8 cellular contexts compared by ENCODE assay signal in the genomic region with DNA sequence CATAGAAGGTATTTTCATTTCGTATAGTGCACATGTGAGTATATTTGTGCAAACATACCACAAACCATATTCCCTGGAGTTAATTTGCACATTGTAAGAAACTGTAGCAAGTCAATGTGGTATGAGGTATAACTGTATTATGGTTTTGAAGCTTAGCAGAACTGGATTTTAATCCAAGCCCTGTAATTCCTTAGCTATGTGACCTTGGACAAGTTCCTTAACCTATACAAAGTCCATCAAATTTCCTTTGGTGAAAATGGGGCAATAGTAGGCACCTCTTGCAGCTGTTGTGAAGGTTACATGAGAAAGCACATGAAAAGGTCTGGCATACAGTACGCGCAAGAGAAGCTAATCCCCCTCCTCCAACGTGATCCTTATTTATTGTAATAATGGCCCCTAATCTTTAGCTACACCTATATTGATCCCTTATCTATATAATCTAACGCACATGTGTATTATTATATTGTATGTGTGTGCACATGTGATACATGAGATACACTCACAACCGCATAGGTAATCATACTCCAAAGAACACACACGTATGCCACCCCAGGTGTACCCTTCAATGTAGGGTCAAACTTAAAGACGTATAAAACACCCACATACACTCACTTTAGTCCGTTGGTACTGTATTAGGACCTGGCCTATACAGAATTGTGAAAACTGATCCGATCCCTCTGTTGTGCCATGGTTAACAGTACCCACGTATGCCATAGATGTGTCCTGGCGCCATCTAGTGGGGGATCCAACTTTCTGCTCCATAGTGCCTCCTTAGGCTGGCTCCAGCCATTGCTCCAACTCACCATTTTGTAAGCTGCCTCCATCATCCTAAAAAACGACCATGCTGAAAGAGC.
DNase-seq lines count a peak whose midpoint lies in the region; ATAC-seq and TF ChIP-seq lines count a peak whose summit lies in the region.

No MANE protein-coding gene starts in this region.

- peak; percentile 75 for DNase-seq in EL
- peak; percentile 85 for DNase-seq in KBM-7
- DNase-seq in OCI-M1 (lab: John Stamatoyannopoulos, UW) = peak; percentile 87
- peak; percentile 63 for DNase-seq in activated T-cell treated with anti-CD3 and anti-CD28 coated beads for 24 hours (ENCODE audit: low read depth)
- DNase-seq in fibroblast of lung (ENCODE audit: low read depth in 2 of 2) = peak; percentile 60 to 85
- peak; percentile 90 for DNase-seq in stomach

- H3K36me3 ChIP-seq in fibroblast of lung (ENCODE audit: control insufficient read depth, insufficient read depth, low read length) (no peaks in the 10 kb centered on the region), neural cell (ENCODE audit: insufficient read depth, low read length) (no peaks in the 10 kb centered on the region), stomach (no peaks in the 10 kb centered on the region)

- H3K79me2 ChIP-seq in fibroblast of lung (ENCODE audit: control insufficient read depth, insufficient read depth, low read length) = no peaks in the 10 kb centered on the region
- H3K79me2 ChIP-seq in neural cell (replicated peaks; ENCODE audit: insufficient read depth, low read length) = no peaks in the 10 kb centered on the region

- peak; percentile 42 for TF ChIP-seq RAD21 in neural cell (conservative IDR thresholded peaks at IDR 0.05)

- H3K9ac ChIP-seq in fibroblast of lung (ENCODE audit: insufficient read depth, low read length) = no peak overlapping the region
- H3K9ac ChIP-seq in neural cell (ENCODE audit: low read length) = no peak overlapping the region

- intact Hi-C loops in stomach (cut with DNase I; ENCODE audit: low total_unique reads) = no loop called here

- H2AFZ ChIP-seq in fibroblast of lung (ENCODE audit: low read length) (no peak overlapping the region), neural cell (ENCODE audit: low read depth, low read length) (no peak overlapping the region)

- H3K27ac ChIP-seq in fibroblast of lung (ENCODE audit: insufficient read depth, low read length) (no peak overlapping the region), neural cell (ENCODE audit: low read length) (no peak overlapping the region), stomach (no peak overlapping the region)

- H3F3A ChIP-seq in neural cell (ENCODE audit: insufficient read depth, low read length, poor library complexity, severe bottlenecking) = no peaks in the 10 kb centered on the region

- 57 to 65% (median 61%) methylated on average over 13 of the region's 13 CpGs for WGBS in stomach, 5 donors

- H3K4me3 ChIP-seq in fibroblast of lung (replicated peaks in 1 of 4; ENCODE audit: control extremely low read depth in 1 of 4, insufficient read depth in 1 of 4, low read depth in 3 of 4, low read length in 4 of 4) = no peak overlapping the region
- no peak overlapping the region for H3K4me3 ChIP-seq in neural cell (ENCODE audit: low read length)
- H3K4me3 ChIP-seq in stomach = no peak overlapping the region

- H4K20me1 ChIP-seq in fibroblast of lung (ENCODE audit: control insufficient read depth, extremely low read depth, insufficient read depth, low read length) = no peaks in the 10 kb centered on the region
- no peaks in the 10 kb centered on the region for H4K20me1 ChIP-seq in neural cell (ENCODE audit: insufficient read depth)

- ATAC-seq in GM21825 (IDR thresholded peaks at IDR 0.05; ENCODE audit: unreplicated experiment) = peak; percentile 98

- TF ChIP-seq EP300 in neural cell (conservative IDR thresholded peaks at IDR 0.05; ENCODE audit: poor library complexity, severe bottlenecking) (no peak), stomach (IDR thresholded peaks at IDR 0.05) (no peak)

- H3K27me3 ChIP-seq in fibroblast of lung (ENCODE audit: control insufficient read depth, insufficient read depth, low read length) = no peaks in the 10 kb centered on the region
- H3K27me3 ChIP-seq in neural cell (ENCODE audit: insufficient read depth, low read depth, low read length) = no peaks in the 10 kb centered on the region
- no peaks in the 10 kb centered on the region for H3K27me3 ChIP-seq in stomach

- no peaks in the 10 kb centered on the region for H3K9me2 ChIP-seq in neural cell (ENCODE audit: insufficient read depth, low read length)

- in situ Hi-C loops in KBM-7 (cut with MboI; ENCODE audit: low pct_unique_long_range_greater_than_20kb, low sequenced_read_pairs) = no loop called here

- no peak for TF ChIP-seq POLR2A in stomach (IDR thresholded peaks at IDR 0.05)

- TF ChIP-seq CTCF in fibroblast of lung (conservative IDR thresholded peaks at IDR 0.05 in 1 of 2, IDR thresholded peaks at IDR 0.05 in 1 of 2; ENCODE audit: low read depth in 1 of 2, low read length in 2 of 2) = peak; percentile 96 to 100
- peak; percentile 63 for TF ChIP-seq CTCF in neural cell (IDR thresholded peaks at IDR 0.05; ENCODE audit: poor library complexity, severe bottlenecking)
- peak in 5 of 7 experiments; percentile 72 to 94 (median 84) for TF ChIP-seq CTCF in stomach (IDR thresholded peaks at IDR 0.05)

- H3K9me3 ChIP-seq in fibroblast of lung (ENCODE audit: control insufficient read depth, insufficient read depth, low read depth, low read length) (no peaks in the 10 kb centered on the region), neural cell (ENCODE audit: low read length) (no peaks in the 10 kb centered on the region), stomach (no peaks in the 10 kb centered on the region)

- H3K4me1 ChIP-seq in fibroblast of lung (ENCODE audit: control insufficient read depth, extremely low read depth, insufficient read depth, low read length) (no peaks in the 10 kb centered on the region), stomach (peaks cover 0 to 13% (median 2%) of the 10 kb centered on the region in 4 donors)

- no peak overlapping the region for H3K4me2 ChIP-seq in fibroblast of lung (ENCODE audit: extremely low read depth, insufficient read depth, low read length)
- no peak overlapping the region for H3K4me2 ChIP-seq in neural cell (ENCODE audit: low read length)

TF ChIP-seq in neural cell, 6 proteins besides CTCF, POLR2A, EP300 and RAD21:
- TF ChIP-seq, protein P1, sequence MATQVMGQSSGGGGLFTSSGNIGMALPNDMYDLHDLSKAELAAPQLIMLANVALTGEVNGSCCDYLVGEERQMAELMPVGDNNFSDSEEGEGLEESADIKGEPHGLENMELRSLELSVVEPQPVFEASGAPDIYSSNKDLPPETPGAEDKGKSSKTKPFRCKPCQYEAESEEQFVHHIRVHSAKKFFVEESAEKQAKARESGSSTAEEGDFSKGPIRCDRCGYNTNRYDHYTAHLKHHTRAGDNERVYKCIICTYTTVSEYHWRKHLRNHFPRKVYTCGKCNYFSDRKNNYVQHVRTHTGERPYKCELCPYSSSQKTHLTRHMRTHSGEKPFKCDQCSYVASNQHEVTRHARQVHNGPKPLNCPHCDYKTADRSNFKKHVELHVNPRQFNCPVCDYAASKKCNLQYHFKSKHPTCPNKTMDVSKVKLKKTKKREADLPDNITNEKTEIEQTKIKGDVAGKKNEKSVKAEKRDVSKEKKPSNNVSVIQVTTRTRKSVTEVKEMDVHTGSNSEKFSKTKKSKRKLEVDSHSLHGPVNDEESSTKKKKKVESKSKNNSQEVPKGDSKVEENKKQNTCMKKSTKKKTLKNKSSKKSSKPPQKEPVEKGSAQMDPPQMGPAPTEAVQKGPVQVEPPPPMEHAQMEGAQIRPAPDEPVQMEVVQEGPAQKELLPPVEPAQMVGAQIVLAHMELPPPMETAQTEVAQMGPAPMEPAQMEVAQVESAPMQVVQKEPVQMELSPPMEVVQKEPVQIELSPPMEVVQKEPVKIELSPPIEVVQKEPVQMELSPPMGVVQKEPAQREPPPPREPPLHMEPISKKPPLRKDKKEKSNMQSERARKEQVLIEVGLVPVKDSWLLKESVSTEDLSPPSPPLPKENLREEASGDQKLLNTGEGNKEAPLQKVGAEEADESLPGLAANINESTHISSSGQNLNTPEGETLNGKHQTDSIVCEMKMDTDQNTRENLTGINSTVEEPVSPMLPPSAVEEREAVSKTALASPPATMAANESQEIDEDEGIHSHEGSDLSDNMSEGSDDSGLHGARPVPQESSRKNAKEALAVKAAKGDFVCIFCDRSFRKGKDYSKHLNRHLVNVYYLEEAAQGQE (IDR thresholded peaks at IDR 0.05; ENCODE audit: borderline replicate concordance) = no peak
- TF ChIP-seq POLR2AphosphoS5 (IDR thresholded peaks at IDR 0.05) = no peak
- TF ChIP-seq MXI1 (conservative IDR thresholded peaks at IDR 0.05; ENCODE audit: poor library complexity, severe bottlenecking) = no peak
- TF ChIP-seq SMC3 (conservative IDR thresholded peaks at IDR 0.05; ENCODE audit: poor library complexity) = peak; percentile 45
- no peak for TF ChIP-seq TAF1 (IDR thresholded peaks at IDR 0.05; ENCODE audit: low read depth)
- no peak for TF ChIP-seq EZH2 (IDR thresholded peaks at IDR 0.05; ENCODE audit: borderline replicate concordance, insufficient read depth, low read length, poor library complexity, severe bottlenecking)
